Comparison of ENCODE assay signal across 10 cellular contexts in the genomic region with DNA sequence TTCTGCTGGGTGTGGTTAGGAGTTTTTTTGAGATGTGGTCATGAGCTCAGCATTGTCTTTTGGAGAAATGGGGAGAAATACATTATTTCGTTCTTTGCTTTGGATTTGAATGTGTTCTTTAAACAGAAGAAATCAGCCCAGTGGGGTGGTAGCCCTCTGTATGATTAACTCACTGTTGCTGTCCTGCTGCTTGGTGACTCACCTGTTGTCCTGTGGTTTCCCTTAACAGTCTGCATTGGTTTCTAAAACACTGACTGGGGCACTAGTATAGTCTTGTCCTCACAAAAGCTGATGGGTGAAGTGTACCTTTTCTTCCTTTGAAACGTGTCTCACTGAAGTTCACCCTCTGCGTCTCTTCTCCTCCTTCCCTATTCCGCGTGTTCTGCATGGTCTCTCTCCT.
A peak's percentile ranks its signal among the peaks of the same experiment; 100 is the strongest.
DNase-seq lines count a peak whose midpoint lies in the region; ATAC-seq, FAIRE-seq and TF ChIP-seq lines count a peak whose summit lies in the region.
"Had no signal": no experiment of that assay in that cellular context is flagged by ENCODE, and none has a peak within 500 bp of the region (broad histone marks: within the 10 kb centered on the region; RNA-seq: fewer than 3 reads in every experiment).

No MANE protein-coding gene starts in this region.

- POLR2A ChIA-PET in activated CD8-positive, alpha-beta T cell treated with anti-CD3 and anti-CD28 coated beads for 36 hours (lab: Charles Lee) = no interaction called here

- H3K4me1 Mint-ChIP-seq in Calu3 (ENCODE audit: low read depth, unreplicated experiment) = no peaks in the 10 kb centered on the region
- H3K4me1 Mint-ChIP-seq in activated CD8-positive, alpha-beta T cell treated with anti-CD3 and anti-CD28 coated beads for 36 hours (ENCODE audit: low read depth) = no peaks in the 10 kb centered on the region
- H3K4me1 Mint-ChIP-seq: CD8-positive, alpha-beta memory T cell had no signal

- H3K4me3 ChIP-seq in fibroblast of mammary gland (ENCODE audit: control insufficient read depth, low read depth, low read length) = no peak overlapping the region
- no peak overlapping the region for H3K4me3 ChIP-seq in kidney (ENCODE audit: low read length in 2 of 2)

- no peak for FAIRE-seq in kidney (lab: Jason Lieb, UNC)

- no peaks in the 10 kb centered on the region for H3K4me1 ChIP-seq in kidney (ENCODE audit: control insufficient read depth in 1 of 2, insufficient read depth in 1 of 2, low read depth in 1 of 2, low read length in 2 of 2)

- H3K36me3 ChIP-seq in kidney (ENCODE audit: control insufficient read depth in 1 of 2, insufficient read depth in 2 of 2, low read length in 2 of 2) = peaks cover 11 to 19% of the 10 kb centered on the region in 2 donors

- H3K27ac ChIP-seq in kidney (ENCODE audit: low read depth in 2 of 2, low read length in 2 of 2) = no peak overlapping the region
- H3K27ac ChIP-seq: HL-60 had no signal

- H3K9me3 ChIP-seq in kidney (ENCODE audit: control insufficient read depth in 1 of 2, low read length in 2 of 2) = no peaks in the 10 kb centered on the region

- H3K9ac ChIP-seq in kidney (ENCODE audit: low read length in 2 of 2) = no peak overlapping the region

- peaks cover 14% of the 10 kb centered on the region for H3K36me3 Mint-ChIP-seq in Calu3 (ENCODE audit: insufficient read depth, unreplicated experiment)
- no peaks in the 10 kb centered on the region for H3K36me3 Mint-ChIP-seq in activated CD8-positive, alpha-beta T cell treated with anti-CD3 and anti-CD28 coated beads for 36 hours (ENCODE audit: low read depth)
- H3K36me3 Mint-ChIP-seq: CD8-positive, alpha-beta memory T cell had no signal

- CTCF ChIA-PET in Calu3 (lab: Charles Lee) = interaction anchor here (1.4 kb wide), 1 partner anchor 44 kb away, joined by 3 read pairs; no protein-coding TSS in a partner anchor
- CTCF ChIA-PET in activated CD8-positive, alpha-beta T cell treated with anti-CD3 and anti-CD28 coated beads for 36 hours (lab: Charles Lee) = no interaction called here

- TF ChIP-seq CTCF in Calu3 (IDR thresholded peaks at IDR 0.05; ENCODE audit: unreplicated experiment) = no peak
- no peak for TF ChIP-seq CTCF in fibroblast of mammary gland (conservative IDR thresholded peaks at IDR 0.05; ENCODE audit: control insufficient read depth, insufficient read depth, low read depth, low read length)
- no peak for TF ChIP-seq CTCF in kidney (IDR thresholded peaks at IDR 0.05; ENCODE audit: borderline replicate concordance, extremely low read depth, insufficient read depth)
- no peak for TF ChIP-seq CTCF in activated CD8-positive, alpha-beta T cell treated with anti-CD3 and anti-CD28 coated beads for 36 hours (IDR thresholded peaks at IDR 0.05)

- H3K27ac Mint-ChIP-seq in Calu3 (ENCODE audit: unreplicated experiment) = no peak overlapping the region
- no peak overlapping the region for H3K27ac Mint-ChIP-seq in activated CD8-positive, alpha-beta T cell treated with anti-CD3 and anti-CD28 coated beads for 36 hours
- H3K27ac Mint-ChIP-seq: CD8-positive, alpha-beta memory T cell had no signal

- peak; percentile 97 for ATAC-seq in GM21786 (IDR thresholded peaks at IDR 0.05; ENCODE audit: unreplicated experiment)
- peak; percentile 74 for ATAC-seq in HG03565 (IDR thresholded peaks at IDR 0.05; ENCODE audit: unreplicated experiment)
- ATAC-seq in activated CD8-positive, alpha-beta T cell treated with anti-CD3 and anti-CD28 coated beads for 36 hours = no peak

- no TSS peak for BruUV-seq in Calu3 (replicated peaks; lab: Mats Ljungman, UMichigan)

- DNase-seq in Calu3 (peak; percentile 48), fibroblast of mammary gland (ENCODE audit: low read depth) (peak; percentile 65), kidney (no peak), retina (no peak), mesenteric fat pad (ENCODE audit: low spot score) (no peak)
- no peak for DNase-seq in activated CD8-positive, alpha-beta T cell treated with anti-CD3 and anti-CD28 coated beads for 36 hours
- DNase-seq: CD8-positive, alpha-beta memory T cell had no signal

- intact Hi-C loops in Calu3 (cut with micrococcal nuclease; ENCODE audit: unreplicated experiment) (no loop called here), kidney (cut with DNase I) (loop anchor here (10.0 kb wide), 1 partner anchor 409 kb away; no protein-coding TSS in a partner anchor)
- intact Hi-C loops in activated CD8-positive, alpha-beta T cell treated with anti-CD3 and anti-CD28 coated beads for 36 hours (cut with micrococcal nuclease) = no loop called here

- H3K4me3 Mint-ChIP-seq in Calu3 (ENCODE audit: low read depth, unreplicated experiment) = no peak overlapping the region
- H3K4me3 Mint-ChIP-seq in activated CD8-positive, alpha-beta T cell treated with anti-CD3 and anti-CD28 coated beads for 36 hours = no peak overlapping the region
- H3K4me3 Mint-ChIP-seq: CD8-positive, alpha-beta memory T cell had no signal

- no peaks in the 10 kb centered on the region for H3K9me3 Mint-ChIP-seq in Calu3 (ENCODE audit: low read depth, unreplicated experiment)
- H3K9me3 Mint-ChIP-seq in activated CD8-positive, alpha-beta T cell treated with anti-CD3 and anti-CD28 coated beads for 36 hours = no peaks in the 10 kb centered on the region
- H3K9me3 Mint-ChIP-seq: CD8-positive, alpha-beta memory T cell had no signal

- H3K27me3 Mint-ChIP-seq in Calu3 (ENCODE audit: unreplicated experiment) = no peaks in the 10 kb centered on the region
- H3K27me3 Mint-ChIP-seq in activated CD8-positive, alpha-beta T cell treated with anti-CD3 and anti-CD28 coated beads for 36 hours = peaks cover 3% of the 10 kb centered on the region
- H3K27me3 Mint-ChIP-seq: CD8-positive, alpha-beta memory T cell had no signal

Comparison
In these comparisons a context has a peak if more than half of its experiments do, and no peak if none do; other contexts are left out.
1. DNase-seq: peak in Calu3 (single experiment) and fibroblast of mammary gland (single experiment); none in kidney (single experiment), retina (single experiment), mesenteric fat pad (single experiment) and activated CD8-positive, alpha-beta T cell treated with anti-CD3 and anti-CD28 coated beads for 36 hours (single experiment).